In the genomic region with DNA sequence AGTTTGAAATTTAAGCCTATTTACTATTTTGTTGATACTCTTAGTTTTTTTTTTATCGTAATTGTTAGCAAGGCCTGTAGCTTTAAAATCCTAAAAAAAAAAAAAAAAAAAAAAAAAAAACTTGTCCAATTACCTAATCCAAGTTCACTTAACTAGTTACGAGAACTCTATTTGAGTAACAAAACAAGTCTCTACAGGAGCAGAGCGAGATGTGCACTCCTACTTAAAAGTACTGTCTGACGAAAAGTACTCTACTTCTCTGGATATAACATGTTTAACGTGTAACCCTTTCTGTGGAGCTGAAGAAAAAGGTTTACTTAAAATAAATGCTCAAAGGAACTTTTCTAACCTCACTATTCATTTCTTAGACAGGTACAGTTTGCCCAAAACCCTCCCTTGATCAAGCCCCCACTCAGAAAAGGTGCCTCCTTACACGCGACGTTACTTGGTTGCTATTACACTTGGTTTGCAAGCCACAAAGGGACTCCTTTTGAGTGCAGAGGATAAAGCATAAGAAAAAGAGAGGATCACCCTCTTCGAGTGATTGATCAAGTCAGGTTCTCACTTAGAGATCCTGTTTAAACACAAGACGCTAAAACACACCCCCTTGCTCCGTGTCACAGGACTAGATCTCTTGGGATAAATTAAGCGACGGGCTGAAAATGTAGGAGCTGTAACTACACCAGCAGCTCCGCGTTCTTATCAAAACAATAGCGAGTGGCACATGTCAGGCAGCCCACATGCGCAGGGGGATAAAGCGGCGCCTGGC, we compare ENCODE assay signal across 8 cellular contexts. TPM values are rescaled to one million over a fixed set of nuclear protein-coding genes. Genes with fewer than 3 reads are reported as not detected.
DNase-seq lines count a peak whose midpoint lies in the region; ATAC-seq and TF ChIP-seq lines count a peak whose summit lies in the region.

No MANE protein-coding gene starts in this region.

- CTCF ChIA-PET in CD8-positive, alpha-beta T cell (lab: Charles Lee), result interaction anchor here (0.7 to 2.0 kb wide), 5 partner anchors 12 to 108 kb away, joined by 3 to 4 read pairs (median 3); no protein-coding TSS in a partner anchor
- CTCF ChIA-PET in SK-N-SH (lab: Yijun Ruan, JAX), result interaction anchor here (1.0 to 1.6 kb wide), 3 partner anchors 19 to 143 kb away, joined by 3 read pairs; no protein-coding TSS in a partner anchor

- H3F3A ChIP-seq in SK-N-SH (replicated peaks; ENCODE audit: insufficient read depth), result peaks cover 17% of the 10 kb centered on the region

- peaks cover 84% of the 10 kb centered on the region for H3K79me2 ChIP-seq in SK-N-SH (ENCODE audit: insufficient read depth)

- H3K4me3 Mint-ChIP-seq in CD8-positive, alpha-beta T cell, result peak overlapping the region; percentile 88

- peak overlapping the region; percentile 90 for H3K4me2 ChIP-seq in SK-N-SH

- 20% methylated on average over 19 of the region's 19 CpGs for WGBS in SK-N-SH (ENCODE audit: low lambda C conversion rate)

- peak overlapping the region; percentile 94 for H3K27ac Mint-ChIP-seq in CD8-positive, alpha-beta T cell

- no peak for TF ChIP-seq EP300 in SK-N-SH (IDR thresholded peaks at IDR 0.05; ENCODE audit: borderline replicate concordance in 1 of 2, low read depth in 1 of 2, low read length in 1 of 2)

- H3K36me3 ChIP-seq in CD8-positive, alpha-beta T cell (ENCODE audit: insufficient read depth, low read length), result no peaks in the 10 kb centered on the region
- H3K36me3 ChIP-seq in SK-N-SH (replicated peaks in 1 of 2; ENCODE audit: control insufficient read depth in 1 of 2, insufficient read depth in 2 of 2, low read length in 1 of 2) (peaks cover 3 to 8% of the 10 kb centered on the region in 2 experiments), neuron (ENCODE audit: insufficient read depth, low read length) (peaks cover 16% of the 10 kb centered on the region)

- peaks cover 28% of the 10 kb centered on the region for H3K4me1 ChIP-seq in CD8-positive, alpha-beta T cell (ENCODE audit: insufficient read depth, low read length)
- H3K4me1 ChIP-seq in SK-N-SH (ENCODE audit: control insufficient read depth in 1 of 2, insufficient read depth in 2 of 2, low read depth in 1 of 2, low read length in 1 of 2) (peaks cover 3 to 6% of the 10 kb centered on the region in 2 experiments; a peak in 3 of 4 replicates), neuron (ENCODE audit: insufficient read depth, low read length) (peaks cover 17% of the 10 kb centered on the region)

- DNase-seq in CD8-positive, alpha-beta T cell, result peak in 1 of 7 experiments; percentile 8
- DNase-seq in SK-N-SH (no peak), epithelial cell of prostate (ENCODE audit: low read depth, low spot score) (peak; percentile 59), left colon (no peak)
- no peak for DNase-seq in effector CD4-positive, alpha-beta T cell

- H4K20me1 ChIP-seq in SK-N-SH (ENCODE audit: insufficient read depth), result peaks cover 24% of the 10 kb centered on the region

- peak overlapping the region; percentile 96 for H3K9ac ChIP-seq in SK-N-SH

- peak overlapping the region; percentile 95 for H2AFZ ChIP-seq in SK-N-SH (ENCODE audit: low read depth)
- peak overlapping the region; percentile 88 for H2AFZ ChIP-seq in neuron (ENCODE audit: low read depth, low read length)

- peaks cover 33% of the 10 kb centered on the region for H3K36me3 Mint-ChIP-seq in CD8-positive, alpha-beta T cell

- POLR2A ChIA-PET in CD8-positive, alpha-beta T cell (lab: Charles Lee), result interaction anchor here (0.5 to 5.1 kb wide), 11 partner anchors 8 to 249 kb away, joined by 3 to 73 read pairs (median 4); a partner anchor contains a TSS
- POLR2A ChIA-PET in SK-N-SH (lab: Yijun Ruan, JAX), result interaction anchor here (0.5 to 2.6 kb wide), 4 partner anchors 17 to 259 kb away, joined by 3 to 18 read pairs (median 4); a partner anchor contains a TSS

- peaks cover 50% of the 10 kb centered on the region for H3K4me1 Mint-ChIP-seq in CD8-positive, alpha-beta T cell (ENCODE audit: low read depth)

- H3K9me3 ChIP-seq in CD8-positive, alpha-beta T cell (ENCODE audit: low read length), result no peaks in the 10 kb centered on the region
- H3K9me3 ChIP-seq in SK-N-SH (no peaks in the 10 kb centered on the region), neuron (ENCODE audit: low read length) (no peaks in the 10 kb centered on the region)

- peak overlapping the region; percentile 96 for H3K27ac ChIP-seq in CD8-positive, alpha-beta T cell (ENCODE audit: low read depth, low read length)
- H3K27ac ChIP-seq in SK-N-SH (ENCODE audit: low read depth in 2 of 2, low read length in 1 of 2), result peak overlapping the region; percentile 95 to 98
- peak overlapping the region; percentile 99 for H3K27ac ChIP-seq in epithelial cell of prostate

- no peaks in the 10 kb centered on the region for H3K27me3 ChIP-seq in CD8-positive, alpha-beta T cell (ENCODE audit: insufficient read depth, low read length)
- H3K27me3 ChIP-seq in SK-N-SH (ENCODE audit: insufficient read depth), result no peaks in the 10 kb centered on the region
- H3K27me3 ChIP-seq in neuron (ENCODE audit: insufficient read depth, low read length), result no peaks in the 10 kb centered on the region

- intact Hi-C loops in CD8-positive, alpha-beta T cell (cut with DNase I, micrococcal nuclease), result loop anchor here (1.0 to 10.0 kb wide), 15 partner anchors 14 to 420 kb away; a partner anchor contains a TSS
- intact Hi-C loops in left colon (cut with DNase I, micrococcal nuclease), result no loop called here

- peak overlapping the region; percentile 59 for H3K4me3 ChIP-seq in CD8-positive, alpha-beta T cell (ENCODE audit: low read depth, low read length)
- H3K4me3 ChIP-seq in SK-N-SH (ENCODE audit: low read depth in 2 of 2, low read length in 1 of 2) (peak overlapping the region; percentile 86 to 91), neuron (ENCODE audit: low read length) (peak overlapping the region; percentile 56)

- no peaks in the 10 kb centered on the region for H3K9me2 ChIP-seq in SK-N-SH

- H3K27me3 Mint-ChIP-seq in CD8-positive, alpha-beta T cell (ENCODE audit: low read depth), result no peaks in the 10 kb centered on the region

- peak; percentile 22 for ATAC-seq in CD8-positive, alpha-beta T cell
- ATAC-seq in GM18873 (IDR thresholded peaks at IDR 0.05; ENCODE audit: low FRiP score, unreplicated experiment), result peak; percentile 10
- peak; percentile 6 for ATAC-seq in HG03460 (IDR thresholded peaks at IDR 0.05; ENCODE audit: unreplicated experiment)
- no peak for ATAC-seq in left colon

- TF ChIP-seq RAD21 in SK-N-SH (IDR thresholded peaks at IDR 0.05; ENCODE audit: low read length), result no peak

- no peak for TF ChIP-seq CTCF in CD8-positive, alpha-beta T cell (IDR thresholded peaks at IDR 0.05)
- TF ChIP-seq CTCF in SK-N-SH (IDR thresholded peaks at IDR 0.05), result no peak

- no peaks in the 10 kb centered on the region for H3K9me3 Mint-ChIP-seq in CD8-positive, alpha-beta T cell

TF ChIP-seq in SK-N-SH, 30 proteins besides CTCF, POLR2A, EP300 and RAD21 (continues in another document):
- TF ChIP-seq GABPA (IDR thresholded peaks at IDR 0.05; ENCODE audit: low read depth), result no peak
- TF ChIP-seq, protein P1, sequence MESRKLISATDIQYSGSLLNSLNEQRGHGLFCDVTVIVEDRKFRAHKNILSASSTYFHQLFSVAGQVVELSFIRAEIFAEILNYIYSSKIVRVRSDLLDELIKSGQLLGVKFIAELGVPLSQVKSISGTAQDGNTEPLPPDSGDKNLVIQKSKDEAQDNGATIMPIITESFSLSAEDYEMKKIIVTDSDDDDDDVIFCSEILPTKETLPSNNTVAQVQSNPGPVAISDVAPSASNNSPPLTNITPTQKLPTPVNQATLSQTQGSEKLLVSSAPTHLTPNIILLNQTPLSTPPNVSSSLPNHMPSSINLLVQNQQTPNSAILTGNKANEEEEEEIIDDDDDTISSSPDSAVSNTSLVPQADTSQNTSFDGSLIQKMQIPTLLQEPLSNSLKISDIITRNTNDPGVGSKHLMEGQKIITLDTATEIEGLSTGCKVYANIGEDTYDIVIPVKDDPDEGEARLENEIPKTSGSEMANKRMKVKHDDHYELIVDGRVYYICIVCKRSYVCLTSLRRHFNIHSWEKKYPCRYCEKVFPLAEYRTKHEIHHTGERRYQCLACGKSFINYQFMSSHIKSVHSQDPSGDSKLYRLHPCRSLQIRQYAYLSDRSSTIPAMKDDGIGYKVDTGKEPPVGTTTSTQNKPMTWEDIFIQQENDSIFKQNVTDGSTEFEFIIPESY (IDR thresholded peaks at IDR 0.05; ENCODE audit: borderline replicate concordance, low read depth), result no peak
- no peak for TF ChIP-seq FOXM1 (IDR thresholded peaks at IDR 0.05; ENCODE audit: low read depth)
- TF ChIP-seq FOSL2 (IDR thresholded peaks at IDR 0.05; ENCODE audit: borderline replicate concordance, low read depth), result no peak
- TF ChIP-seq MXI1 (IDR thresholded peaks at IDR 0.05; ENCODE audit: low read depth, low read length), result peak; percentile 99
- TF ChIP-seq NRF1 (IDR thresholded peaks at IDR 0.05; ENCODE audit: low read depth, low read length), result peak; percentile 62
- TF ChIP-seq RCOR1 (IDR thresholded peaks at IDR 0.05; ENCODE audit: low read length), result no peak
- TF ChIP-seq YY1 (IDR thresholded peaks at IDR 0.05; ENCODE audit: low read depth), result no peak
- no peak for TF ChIP-seq FOXJ3 (CRISPR knock-in tag; IDR thresholded peaks at IDR 0.05)

RNA-seq across cellular contexts. Expression of a gene that starts 2.2 kb away (rescaled TPM):
- 10 to 100 TPM; 48.8 to 52.7 TPM for total RNA-seq in CD8-positive, alpha-beta T cell
- polyA plus RNA-seq in SK-N-SH (2012; rRNA removed), result 17.4 and 19.3 TPM in 2 replicates
- polyA plus RNA-seq in SK-N-SH (2012; cell fraction: cytosol; rRNA removed), result 22.0 and 30.2 TPM in 2 replicates
- polyA plus RNA-seq in SK-N-SH (2012; cell fraction: nucleus; rRNA removed), result 16.0 and 43.6 TPM in 2 replicates
- 10 to 100 TPM; 29.1 to 36.1 TPM for total RNA-seq in left colon

Comparison
In these comparisons a context has a peak if more than half of its experiments do, and no peak if none do; other contexts are left out.
1. intact Hi-C loops: an anchor here in CD8-positive, alpha-beta T cell (1.0 to 10.0 kb wide); none called in left colon.